ENCODE assay signal across 8 cellular contexts in genomic region chr1:167722152-167722869, GRCh38. TPM values are rescaled to one million over a fixed set of nuclear protein-coding genes. Genes with fewer than 3 reads are reported as not detected.
DNase-seq lines count a peak whose midpoint lies in the region; ATAC-seq, FAIRE-seq and TF ChIP-seq lines count a peak whose summit lies in the region.

No MANE protein-coding gene starts in this region.

- DNase-seq in CD8-positive, alpha-beta memory T cell: peak; percentile 3 to 52 (median 28)
- peak; percentile 46 for DNase-seq in RPMI7951 (ENCODE audit: low read depth)
- peak; percentile 24 for DNase-seq in brain microvascular endothelial cell
- no peak for DNase-seq in keratinocyte (ENCODE audit: low read depth, low spot score)
- DNase-seq in stimulated activated CD4-positive, alpha-beta T cell treated with anti-CD3 and anti-CD28 coated beads, Interleukin-15, amount 100 ng/mL, for 24 hours: peak; percentile 52
- DNase-seq in GF-D8 (lab: John Stamatoyannopoulos, UW): no peak

- H3K4me3 ChIP-seq in CD8-positive, alpha-beta memory T cell (ENCODE audit: low read length): peak overlapping the region; percentile 72
- H3K4me3 ChIP-seq in brain microvascular endothelial cell (ENCODE audit: low read depth, low read length) (peak overlapping the region; percentile 81), keratinocyte (ENCODE audit: control insufficient read depth in 2 of 3, extremely low read depth in 1 of 3, insufficient read depth in 2 of 3, low read depth in 1 of 3, low read length in 3 of 3) (peak overlapping the region; percentile 78 to 85 (median 83))

- CTCF ChIA-PET in CD8-positive, alpha-beta memory T cell (lab: Charles Lee): interaction anchor here (0.7 kb wide), 1 partner anchor 13 kb away, joined by 3 read pairs; no protein-coding TSS in a partner anchor

- peaks cover 32% of the 10 kb centered on the region for H3K4me1 ChIP-seq in CD8-positive, alpha-beta memory T cell (ENCODE audit: insufficient read depth, low read length)
- peaks cover 43% of the 10 kb centered on the region for H3K4me1 ChIP-seq in keratinocyte (ENCODE audit: control insufficient read depth, extremely low read depth, insufficient read depth, low read length)

- H3K9me3 Mint-ChIP-seq in CD8-positive, alpha-beta memory T cell: no peaks in the 10 kb centered on the region

- peak overlapping the region; percentile 85 for H3K9ac ChIP-seq in keratinocyte (ENCODE audit: control insufficient read depth, extremely low read depth, insufficient read depth, low read length)

- ATAC-seq in GM19397 (IDR thresholded peaks at IDR 0.05; ENCODE audit: unreplicated experiment) (peak; percentile 31), HG03457 (IDR thresholded peaks at IDR 0.05; ENCODE audit: unreplicated experiment) (peak; percentile 21)

- H3K27ac Mint-ChIP-seq in CD8-positive, alpha-beta memory T cell: peak overlapping the region in 6 of 8 donors; percentile 40 to 71 (median 56)

- H3K36me3 ChIP-seq in CD8-positive, alpha-beta memory T cell (ENCODE audit: insufficient read depth, low read length): no peaks in the 10 kb centered on the region
- H3K36me3 ChIP-seq in brain microvascular endothelial cell (replicated peaks) (peaks cover 4% of the 10 kb centered on the region), keratinocyte (ENCODE audit: control insufficient read depth in 2 of 2, extremely low read depth in 1 of 2, insufficient read depth in 2 of 2, low read length in 2 of 2) (peaks cover 0 to 6% of the 10 kb centered on the region in 2 experiments)

- peak overlapping the region; percentile 50 for H2AFZ ChIP-seq in keratinocyte (ENCODE audit: control insufficient read depth, low read length)

- H3K27me3 ChIP-seq in CD8-positive, alpha-beta memory T cell (ENCODE audit: insufficient read depth, low read length, poor library complexity, severe bottlenecking): no peaks in the 10 kb centered on the region
- H3K27me3 ChIP-seq in brain microvascular endothelial cell (replicated peaks): no peaks in the 10 kb centered on the region
- no peaks in the 10 kb centered on the region for H3K27me3 ChIP-seq in keratinocyte (ENCODE audit: control insufficient read depth, extremely low read depth, insufficient read depth, low read length)

- no peaks in the 10 kb centered on the region for H3K9me3 ChIP-seq in CD8-positive, alpha-beta memory T cell (ENCODE audit: low read length)
- no peaks in the 10 kb centered on the region for H3K9me3 ChIP-seq in keratinocyte (ENCODE audit: control insufficient read depth, low read depth, low read length)

- H3K4me1 Mint-ChIP-seq in CD8-positive, alpha-beta memory T cell: peaks cover 16 to 35% (median 29%) of the 10 kb centered on the region in 3 donors

- H3K27me3 Mint-ChIP-seq in CD8-positive, alpha-beta memory T cell: peaks cover 0 to 5% of the 10 kb centered on the region in 2 donors

- peaks cover 4% of the 10 kb centered on the region for H3K9me1 ChIP-seq in keratinocyte (ENCODE audit: control insufficient read depth, extremely low read depth, insufficient read depth, low read length)

- H3K79me2 ChIP-seq in keratinocyte (ENCODE audit: control insufficient read depth, insufficient read depth, low read length): peaks cover 53% of the 10 kb centered on the region

- TF ChIP-seq CTCF in brain microvascular endothelial cell (IDR thresholded peaks at IDR 0.05; ENCODE audit: low read depth, low read length, missing control alignments) (no peak), keratinocyte (optimal IDR thresholded peaks at IDR 0.05 in 1 of 3, IDR thresholded peaks at IDR 0.05 in 1 of 3, conservative IDR thresholded peaks at IDR 0.05 in 1 of 3; ENCODE audit: extremely low read depth in 1 of 3, insufficient read depth in 2 of 3, low read length in 3 of 3) (no peak)

- H3K4me2 ChIP-seq in keratinocyte (ENCODE audit: control insufficient read depth, extremely low read depth, insufficient read depth, low read depth, low read length): peak overlapping the region; percentile 83

- peak overlapping the region; percentile 59 for H3K27ac ChIP-seq in CD8-positive, alpha-beta memory T cell (ENCODE audit: low read depth, low read length)
- H3K27ac ChIP-seq in brain microvascular endothelial cell: peak overlapping the region; percentile 57
- peak overlapping the region; percentile 48 for H3K27ac ChIP-seq in keratinocyte (ENCODE audit: control insufficient read depth, insufficient read depth, low read length)

- peaks cover 0 to 3% (median 1%) of the 10 kb centered on the region in 3 donors for H3K36me3 Mint-ChIP-seq in CD8-positive, alpha-beta memory T cell

- dilution Hi-C loops in keratinocyte (cut with MboI; ENCODE audit: extremely low pct_ligation_motif_present, low sequenced_read_pairs): no loop called here

- POLR2A ChIA-PET in CD8-positive, alpha-beta memory T cell (lab: Charles Lee): no interaction called here

- FAIRE-seq in keratinocyte (lab: Jason Lieb, UNC): no peak

- peak overlapping the region; percentile 87 to 98 (median 96) for H3K4me3 Mint-ChIP-seq in CD8-positive, alpha-beta memory T cell

- peaks cover 12% of the 10 kb centered on the region for H4K20me1 ChIP-seq in keratinocyte (ENCODE audit: control insufficient read depth, extremely low read depth, insufficient read depth, low read length)

- in situ Hi-C loops in brain microvascular endothelial cell (cut with HindIII; ENCODE audit: low pct_ligation_motif_present, low sequenced_read_pairs): no loop called here

RNA-seq across cellular contexts. Expression of gene MPZL1, which starts 0.5 kb away (rescaled TPM):
- 10 to 100 TPM; 15.6 to 17.9 TPM for total RNA-seq in CD8-positive, alpha-beta memory T cell
- 8.2 TPM for polyA plus RNA-seq in CD8-positive, alpha-beta memory T cell
- 48.0 and 59.1 TPM in 2 replicates for total RNA-seq in RPMI7951 (2014; rRNA removed; shearing (Covaris generic))
- 107 to 195 TPM (median 120 TPM) in 3 replicates for polyA plus RNA-seq in keratinocyte
- polyA plus RNA-seq in keratinocyte (2011; ENCODE audit: low read depth): 38.3 TPM
- polyA plus RNA-seq in keratinocyte (2011; cell fraction: cytosol; rRNA removed): 54.9 and 118 TPM in 2 replicates
- polyA plus RNA-seq in keratinocyte (2011; cell fraction: nucleus; rRNA removed): 181 and 205 TPM in 2 replicates
- polyA plus RNA-seq in keratinocyte (2012; ENCODE audit: low replicate concordance): 58.0 and 113 TPM in 2 replicates
- 63.2 to 126 TPM (median 72.7 TPM) in 3 replicates for polyA minus RNA-seq in keratinocyte
- 83.1 TPM for polyA minus RNA-seq in keratinocyte (2011; cell fraction: cytosol; rRNA and poly(A)+ RNA removed)
- 84.3 and 219 TPM in 2 replicates for polyA minus RNA-seq in keratinocyte (2011; cell fraction: nucleus; rRNA and poly(A)+ RNA removed)

Comparison
In these comparisons a context has a peak if more than half of its experiments do, and no peak if none do; other contexts are left out.
1. DNase-seq: peak in CD8-positive, alpha-beta memory T cell (5 of 5), RPMI7951 (single experiment), brain microvascular endothelial cell (single experiment) and stimulated activated CD4-positive, alpha-beta T cell treated with anti-CD3 and anti-CD28 coated beads, Interleukin-15, amount 100 ng/mL, for 24 hours (single experiment); none in keratinocyte (single experiment) and GF-D8 (single experiment).
2. Peak in every context shown above with its lines, with median percentiles within 50 percentile points of each other: H3K27ac ChIP-seq and H3K4me3 ChIP-seq.